9 cellular contexts compared by ENCODE assay signal in the genomic region with DNA sequence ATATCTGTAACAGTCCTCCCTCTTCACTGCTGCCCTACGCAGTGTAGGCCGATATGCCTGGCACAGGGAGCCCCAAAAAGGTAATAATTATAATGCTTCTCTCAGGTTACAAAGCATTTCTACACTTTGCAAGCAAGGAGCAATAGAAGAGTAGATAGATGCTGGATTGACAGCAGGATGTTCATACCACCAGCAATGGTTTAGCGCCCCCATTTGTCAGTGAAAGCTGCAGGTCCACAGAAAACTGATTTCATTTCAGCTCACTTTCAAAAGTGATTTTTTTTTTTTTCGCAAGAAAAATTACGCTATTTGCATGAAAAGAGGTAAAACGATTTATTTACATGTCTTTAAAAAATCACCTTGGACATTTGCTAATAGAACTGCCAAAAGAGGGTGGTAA. TPM values are rescaled to one million over a fixed set of nuclear protein-coding genes. Genes with fewer than 3 reads are reported as not detected.
DNase-seq lines count a peak whose midpoint lies in the region; ATAC-seq and TF ChIP-seq lines count a peak whose summit lies in the region.
"Had no signal": no experiment of that assay in that cellular context is flagged by ENCODE, and none has a peak within 500 bp of the region (broad histone marks: within the 10 kb centered on the region; RNA-seq: fewer than 3 reads in every experiment).

No MANE protein-coding gene starts in this region.

- H2AFZ ChIP-seq in DND-41 (ENCODE audit: low read depth, low read length) (no peak overlapping the region), smooth muscle cell (ENCODE audit: low read depth) (no peak overlapping the region)

- H3K4me1 Mint-ChIP-seq in T-helper 17 cell, result peaks cover 4% of the 10 kb centered on the region

- H3K27ac ChIP-seq in DND-41 (ENCODE audit: low read length), result no peak overlapping the region
- no peak overlapping the region for H3K27ac ChIP-seq in smooth muscle cell (ENCODE audit: low read depth)

- peak; percentile 48 for TF ChIP-seq CTCF in DND-41 (IDR thresholded peaks at IDR 0.05; ENCODE audit: borderline replicate concordance, extremely low read depth, low read length, poor library complexity, severe bottlenecking)
- no peak for TF ChIP-seq CTCF in cardiac fibroblast (IDR thresholded peaks at IDR 0.05; ENCODE audit: low read depth, low read length)
- no peak for TF ChIP-seq CTCF in smooth muscle cell (IDR thresholded peaks at IDR 0.05; ENCODE audit: borderline replicate concordance, insufficient read depth, poor library complexity, severe bottlenecking)

- H3F3A ChIP-seq in smooth muscle cell (ENCODE audit: low read depth), result no peaks in the 10 kb centered on the region

- WGBS in smooth muscle cell (ENCODE audit: low lambda C conversion rate), result 78% methylated on average over 6 of the region's 6 CpGs

- H3K79me2 ChIP-seq in DND-41 (ENCODE audit: insufficient read depth, low read length) (no peaks in the 10 kb centered on the region), smooth muscle cell (ENCODE audit: low read depth) (no peaks in the 10 kb centered on the region)

- H3K4me2 ChIP-seq in DND-41 (ENCODE audit: insufficient read depth, low read length) (no peak overlapping the region), smooth muscle cell (no peak overlapping the region)

- H3K27me3 ChIP-seq in DND-41 (ENCODE audit: insufficient read depth, low read length, poor library complexity) (no peaks in the 10 kb centered on the region), smooth muscle cell (ENCODE audit: low read depth) (no peaks in the 10 kb centered on the region)

- no peak overlapping the region for H3K27ac Mint-ChIP-seq in T-helper 17 cell

- H3K4me3 ChIP-seq in DND-41 (ENCODE audit: low read depth in 1 of 2, low read length in 2 of 2), result no peak overlapping the region
- no peak overlapping the region for H3K4me3 ChIP-seq in cardiac fibroblast (replicated peaks in 1 of 2; ENCODE audit: low read depth in 2 of 2, low read length in 2 of 2)
- no peak overlapping the region for H3K4me3 ChIP-seq in smooth muscle cell

- H3K9me3 ChIP-seq in DND-41 (ENCODE audit: insufficient read depth, low read length, severe bottlenecking) (no peaks in the 10 kb centered on the region), T-helper 17 cell (ENCODE audit: control insufficient read depth, low read length, poor library complexity, severe bottlenecking) (no peaks in the 10 kb centered on the region), smooth muscle cell (replicated peaks; ENCODE audit: low read depth) (no peaks in the 10 kb centered on the region)

- H4K20me1 ChIP-seq in DND-41 (ENCODE audit: insufficient read depth, low read length), result no peaks in the 10 kb centered on the region
- no peaks in the 10 kb centered on the region for H4K20me1 ChIP-seq in smooth muscle cell (ENCODE audit: low read depth)

- no peaks in the 10 kb centered on the region for H3K36me3 Mint-ChIP-seq in T-helper 17 cell (ENCODE audit: low read depth)

- H3K9ac ChIP-seq in DND-41 (ENCODE audit: low read depth, low read length) (no peak overlapping the region), smooth muscle cell (ENCODE audit: low read depth) (no peak overlapping the region)

- H3K36me3 ChIP-seq in DND-41 (ENCODE audit: insufficient read depth, low read length), result peaks cover 21% of the 10 kb centered on the region
- H3K36me3 ChIP-seq in smooth muscle cell (ENCODE audit: low read depth), result no peaks in the 10 kb centered on the region

- H3K4me3 Mint-ChIP-seq in T-helper 17 cell, result no peak overlapping the region

- H3K27me3 Mint-ChIP-seq in T-helper 17 cell, result no peaks in the 10 kb centered on the region

- DNase-seq in DND-41 (peak; percentile 18), M059J (ENCODE audit: low read depth) (peak; percentile 1), cardiac fibroblast (ENCODE audit: low read depth in 2 of 2) (peak; percentile 14 to 33), medulla oblongata (ENCODE audit: extremely low spot score) (peak; percentile 23), T-helper 17 cell (no peak), smooth muscle cell (lab: John Stamatoyannopoulos, UW; ENCODE audit: unreplicated experiment) (no peak)
- DNase-seq: activated CD4-positive, alpha-beta T cell treated with anti-CD3 and anti-CD28 coated beads, Interleukin-2, amount 50 U/mL, for 48 hours; occipital lobe had no signal

- peak; percentile 59; the same call in 2 of the 3 replicates for ATAC-seq in DND-41 (ENCODE audit: insufficient read depth, low read depth)
- ATAC-seq in HG02759 (IDR thresholded peaks at IDR 0.05; ENCODE audit: unreplicated experiment), result no peak
- ATAC-seq in T-helper 17 cell, result no peak

- H3K4me1 ChIP-seq in DND-41 (ENCODE audit: insufficient read depth, low read length) (no peaks in the 10 kb centered on the region), smooth muscle cell (ENCODE audit: low read depth) (no peaks in the 10 kb centered on the region)

RNA-seq across cellular contexts. Expression of gene HPF1, which starts 34.5 kb away (rescaled TPM):
- total RNA-seq in M059J (2014; rRNA removed; shearing (Covaris generic)), result 24.6 and 52.0 TPM in 2 replicates
- total RNA-seq in T-helper 17 cell (10 to 100 TPM in 1 of 2 donors, 1 to 10 TPM in 1; 7.8 to 10.4 TPM), smooth muscle cell (50.9 and 53.9 TPM in 2 replicates)
- polyA plus RNA-seq in smooth muscle cell, result 34.1 and 43.9 TPM in 2 replicates

Comparison
In these comparisons a context has a peak if more than half of its experiments do, and no peak if none do; other contexts are left out.
1. DNase-seq: peak in DND-41 (single experiment), M059J (single experiment), cardiac fibroblast (2 of 2) and medulla oblongata (single experiment); none in T-helper 17 cell (0 of 3) and smooth muscle cell (single experiment).